1 cellular context compared by ENCODE assay signal in genomic region chr2:65620524-65620923, GRCh38.
TF ChIP-seq lines count a peak whose summit lies in the region.

No MANE protein-coding gene starts in this region.

TF ChIP-seq in GM23338, 12 proteins besides CTCF, POLR2A, EP300 and RAD21 (continued from another document):
- TF ChIP-seq EZH2 (IDR thresholded peaks at IDR 0.05; ENCODE audit: low read depth, unreplicated experiment): no peak
- TF ChIP-seq ETS1 (IDR thresholded peaks at IDR 0.05): no peak
- TF ChIP-seq NANOG (IDR thresholded peaks at IDR 0.05; ENCODE audit: borderline replicate concordance): no peak
- TF ChIP-seq ZNF462 (CRISPR knock-in tag; IDR thresholded peaks at IDR 0.05): no peak
- TF ChIP-seq JUNB (IDR thresholded peaks at IDR 0.05; ENCODE audit: unreplicated experiment): no peak
- no peak for TF ChIP-seq ZNF114 (CRISPR knock-in tag; IDR thresholded peaks at IDR 0.05)
- TF ChIP-seq POLR2AphosphoS5 (IDR thresholded peaks at IDR 0.05; ENCODE audit: low read depth): no peak
